Comparison of ENCODE assay signal across 9 cellular contexts in the genomic region with DNA sequence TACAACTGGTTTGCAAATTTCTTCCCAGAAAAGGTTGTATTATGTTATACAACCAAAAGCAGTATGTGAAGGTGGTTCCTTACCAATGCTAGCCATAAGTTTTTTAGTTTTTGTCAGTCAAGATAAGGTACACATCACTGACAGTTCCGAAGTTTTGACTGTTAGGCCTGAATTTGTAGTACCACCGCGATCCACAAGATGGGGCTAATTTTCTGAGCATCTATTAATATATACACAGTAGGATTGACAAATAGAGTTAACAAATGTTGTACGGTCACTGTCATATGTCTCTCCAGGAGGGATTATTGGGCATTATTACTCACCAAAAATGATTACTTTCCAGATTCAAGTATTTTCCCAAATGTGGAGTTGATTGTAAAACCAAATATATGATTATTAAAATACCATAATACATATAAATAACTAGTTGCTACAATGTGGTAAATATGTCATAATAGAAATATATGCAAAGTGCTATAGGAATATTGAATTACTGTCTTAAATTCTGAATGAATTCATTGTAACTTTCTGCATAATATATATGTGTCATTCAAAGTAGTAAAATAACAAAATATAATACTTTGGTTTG. TPM values are rescaled to one million over a fixed set of nuclear protein-coding genes. Genes with fewer than 3 reads are reported as not detected.
DNase-seq lines count a peak whose midpoint lies in the region; ATAC-seq and TF ChIP-seq lines count a peak whose summit lies in the region.
"Had no signal": no experiment of that assay in that cellular context is flagged by ENCODE, and none has a peak within 500 bp of the region (broad histone marks: within the 10 kb centered on the region; RNA-seq: fewer than 3 reads in every experiment).

No MANE protein-coding gene starts in this region.

- H3K9me3 Mint-ChIP-seq in endodermal cell: no peaks in the 10 kb centered on the region

- no peaks in the 10 kb centered on the region for H3K36me3 ChIP-seq in endodermal cell (ENCODE audit: control insufficient read depth, insufficient read depth, low read length)

- no peak overlapping the region for H3K9ac ChIP-seq in endodermal cell (ENCODE audit: extremely low read depth, low read length, poor library complexity, severe bottlenecking)

- H3K4me3 ChIP-seq in AG10803 (ENCODE audit: low read length) (no peak overlapping the region), endodermal cell (ENCODE audit: low read length) (no peak overlapping the region)

- H3K27me3 ChIP-seq in endodermal cell (ENCODE audit: control insufficient read depth, insufficient read depth, low read length, poor library complexity, severe bottlenecking): no peaks in the 10 kb centered on the region

- H3K4me1 ChIP-seq in endodermal cell (ENCODE audit: control insufficient read depth, insufficient read depth, low read length): no peaks in the 10 kb centered on the region

- H3K27ac ChIP-seq in endodermal cell (ENCODE audit: low read depth, low read length): no peak overlapping the region

- H3K36me3 Mint-ChIP-seq in endodermal cell (ENCODE audit: low read depth): no peaks in the 10 kb centered on the region

- no peak overlapping the region for H3K4me3 Mint-ChIP-seq in endodermal cell

- peak; percentile 44 for DNase-seq in AG10803 (ENCODE audit: low read depth)
- DNase-seq in NCI-H1694 treated with DMSO at 0.1 percent for 48 hours (lab: John Stamatoyannopoulos, UW): peak; percentile 63
- peak; percentile 72 for DNase-seq in activated CD4-positive, alpha-beta T cell treated with anti-CD3 and anti-CD28 coated beads for 48 hours
- peak; percentile 83 for DNase-seq in endodermal cell
- peak; percentile 37 for DNase-seq in midbrain (lab: John Stamatoyannopoulos, UW)
- peak; percentile 27 for DNase-seq in stromal cell of bone marrow (ENCODE audit: low read depth)

- ATAC-seq in GM18499 (IDR thresholded peaks at IDR 0.05; ENCODE audit: insufficient read depth, unreplicated experiment): peak; percentile 71
- peak; percentile 93 for ATAC-seq in HG02884 (IDR thresholded peaks at IDR 0.05; ENCODE audit: unreplicated experiment)

- H3K27ac Mint-ChIP-seq in endodermal cell: no peak overlapping the region

- WGBS in endodermal cell (ENCODE audit: insufficient coverage in 1 of 2, insufficient read length in 1 of 2), 2 experiments: 40% methylated on average over 4 of the region's 4 CpGs; no CpG with 5 or more reads in 1 of the 2 experiments

- TF ChIP-seq CTCF in AG10803 (conservative IDR thresholded peaks at IDR 0.05; ENCODE audit: low read length) (peak; percentile 93), endodermal cell (conservative IDR thresholded peaks at IDR 0.05) (peak; percentile 91)

- H3K4me1 Mint-ChIP-seq in endodermal cell: no peaks in the 10 kb centered on the region

- no peaks in the 10 kb centered on the region for H3K27me3 Mint-ChIP-seq in endodermal cell (ENCODE audit: insufficient read depth)

- H3K9me3 ChIP-seq in endodermal cell (ENCODE audit: control insufficient read depth, low read length): no peaks in the 10 kb centered on the region

RNA-seq across cellular contexts. Expression of gene LRRC19, which starts 28.4 kb away (rescaled TPM):
- not detected for total RNA-seq in endodermal cell
- not detected for polyA plus RNA-seq in endodermal cell (2013, experiment 1 of 2)
- polyA plus RNA-seq in endodermal cell (2013, experiment 2 of 2): not detected
- total RNA-seq: subcutaneous adipose tissue had no signal

Comparison
In these comparisons a context has a peak if more than half of its experiments do, and no peak if none do; other contexts are left out.
1. DNase-seq: peak in every context shown above with its lines; median percentile 83 in endodermal cell; 72 in activated CD4-positive, alpha-beta T cell treated with anti-CD3 and anti-CD28 coated beads for 48 hours; 63 in NCI-H1694 treated with DMSO at 0.1 percent for 48 hours; 44 in AG10803; 37 in midbrain; 27 in stromal cell of bone marrow.